ENCODE assay signal across 18 cellular contexts in the genomic region with DNA sequence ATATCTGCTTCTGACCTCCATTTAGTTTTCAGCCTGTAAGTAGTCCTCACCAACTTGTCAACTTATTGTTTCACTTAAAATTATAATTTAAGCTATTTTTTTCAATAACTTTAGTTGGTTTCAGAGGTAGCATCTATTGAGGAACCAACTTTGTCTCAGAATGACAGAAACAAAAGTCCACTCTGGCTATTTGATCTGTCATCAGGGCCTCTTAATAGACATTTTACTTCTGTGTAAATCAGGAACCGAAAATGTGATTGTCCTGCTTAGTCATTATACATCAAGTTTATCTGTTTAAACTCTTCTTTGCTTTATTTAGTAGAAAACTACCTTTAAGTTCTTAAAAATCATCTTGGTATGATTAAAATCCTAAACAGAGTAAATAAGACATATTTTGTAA.
DNase-seq lines count a peak whose midpoint lies in the region; ATAC-seq and TF ChIP-seq lines count a peak whose summit lies in the region.
"Had no signal": no experiment of that assay in that cellular context is flagged by ENCODE, and none has a peak within 500 bp of the region (broad histone marks: within the 10 kb centered on the region; RNA-seq: fewer than 3 reads in every experiment).

No MANE protein-coding gene starts in this region.

- no peak for TF ChIP-seq POLR2A in adrenal gland (IDR thresholded peaks at IDR 0.05)

- no peaks in the 10 kb centered on the region for H3K27me3 ChIP-seq in adrenal gland
- H3K27me3 ChIP-seq: BLaER1 treated with 17β-estradiol and CSF1 and Interleukin-3, amounts not matched to agents 10 nM and 100 nM had no signal

- no peaks in the 10 kb centered on the region for H3K9me3 ChIP-seq in adrenal gland (replicated peaks in 1 of 3)
- H3K9me3 ChIP-seq: BLaER1 treated with 17β-estradiol and CSF1 and Interleukin-3, amounts not matched to agents 10 nM and 100 nM; HAP-1 had no signal

- no peaks in the 10 kb centered on the region for H3K4me1 ChIP-seq in adrenal gland (replicated peaks in 1 of 2)
- H3K4me1 ChIP-seq: HAP-1 had no signal

- H3K27ac ChIP-seq in adrenal gland, result no peak overlapping the region
- H3K27ac ChIP-seq: BLaER1 treated with 17β-estradiol and CSF1 and Interleukin-3, amounts not matched to agents 10 nM and 100 nM had no signal

- WGBS in adrenal gland, 4 donors, result 53 to 71% (median 68%) methylated on average over 1 of the region's 1 CpG

- peak; percentile 53 for DNase-seq in GM12865 (ENCODE audit: low read depth)
- DNase-seq in stimulated activated naive CD4-positive, alpha-beta T cell treated with Interleukin-2 at 50 U/mL for 16 hours (lab: John Stamatoyannopoulos, UW), result no peak
- no peak for DNase-seq in adrenal gland
- no peak for DNase-seq in LoVo (ENCODE audit: low spot score)
- no peak for DNase-seq in SHP77 (lab: John Stamatoyannopoulos, UW)
- DNase-seq: 8988T; Calu3; CD8-positive, alpha-beta T cell; DMS53; DND-41; EL; Kasumi-1; KG1 had no signal

- H3K36me3 ChIP-seq in adrenal gland (replicated peaks in 1 of 2), result no peaks in the 10 kb centered on the region
- H3K36me3 ChIP-seq: BLaER1 treated with 17β-estradiol and CSF1 and Interleukin-3, amounts not matched to agents 10 nM and 100 nM; HAP-1 had no signal

- ATAC-seq in GM18867 (IDR thresholded peaks at IDR 0.05; ENCODE audit: unreplicated experiment) (peak; percentile 74), HG02610 (IDR thresholded peaks at IDR 0.05; ENCODE audit: unreplicated experiment) (peak; percentile 70), HG03439 (IDR thresholded peaks at IDR 0.05; ENCODE audit: unreplicated experiment) (peak; percentile 63)
- ATAC-seq: CD8-positive, alpha-beta T cell had no signal

- H3K4me3 ChIP-seq in GM12865 (ENCODE audit: low read depth, low read length) (no peak overlapping the region), adrenal gland (no peak overlapping the region)
- H3K4me3 ChIP-seq: BLaER1 treated with 17β-estradiol and CSF1 and Interleukin-3, amounts not matched to agents 10 nM and 100 nM; HAP-1 had no signal

- intact Hi-C loops in adrenal gland (cut with DNase I), result no loop called here

- no peak for TF ChIP-seq CTCF in GM12865 (IDR thresholded peaks at IDR 0.05; ENCODE audit: insufficient read depth, low read depth, low read length, missing control alignments)
- no peak for TF ChIP-seq CTCF in adrenal gland (IDR thresholded peaks at IDR 0.05)
